In the genomic region with DNA sequence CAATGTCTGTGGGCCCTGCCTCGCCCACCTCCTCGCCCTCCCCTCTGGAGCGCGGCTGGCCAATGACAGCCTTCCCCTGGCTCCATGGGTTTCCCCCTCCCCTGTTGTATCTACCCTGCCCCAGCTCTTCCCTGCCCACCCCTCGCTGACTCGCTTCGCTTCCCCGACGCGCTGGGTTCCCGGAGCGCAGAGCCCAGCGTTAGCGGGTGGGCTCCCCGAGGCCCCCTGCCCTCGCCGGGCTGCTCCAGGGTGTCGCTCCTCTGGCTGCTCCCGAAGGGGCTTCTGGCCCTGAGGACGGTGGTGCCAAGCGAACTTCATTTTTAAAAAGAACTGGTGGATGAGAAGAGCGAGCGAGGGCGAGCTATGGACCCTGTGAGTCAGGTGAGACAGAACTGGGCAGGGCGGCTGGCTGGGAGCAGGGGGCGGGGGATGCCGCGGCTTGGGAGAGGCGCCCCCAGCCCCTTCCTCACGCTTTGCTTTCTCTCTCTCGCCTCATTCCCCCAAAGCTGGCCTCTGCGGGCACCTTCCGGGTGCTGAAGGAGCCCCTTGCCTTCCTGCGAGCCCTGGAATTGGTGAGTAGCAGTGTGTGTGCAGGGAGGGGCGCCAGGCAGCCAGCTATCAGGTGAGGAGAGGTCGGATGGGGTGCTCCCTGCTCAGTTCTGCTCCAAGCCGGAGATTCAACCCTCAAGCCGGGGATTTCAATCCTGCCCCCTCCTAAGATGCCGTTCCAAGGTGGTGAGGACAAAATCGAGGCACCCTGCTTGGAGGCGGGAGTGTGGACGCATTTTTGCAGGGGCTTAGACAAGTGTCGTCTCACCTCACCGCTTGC, we compare ENCODE assay signal across 1 cellular context.
TF ChIP-seq lines count a peak whose summit lies in the region.

A gene (plus strand): TSS at position 138 of the 829 bp plus-strand sequence.

TF ChIP-seq in H1, 55 proteins besides CTCF, POLR2A, EP300 and RAD21 (continued from another document):
- TF ChIP-seq SIX5 (IDR thresholded peaks at IDR 0.05; ENCODE audit: low read depth, low read length) (no peak), GABPA (IDR thresholded peaks at IDR 0.05; ENCODE audit: borderline replicate concordance, insufficient read depth, low read length) (no peak), YY1 (IDR thresholded peaks at IDR 0.05; ENCODE audit: low read depth, low read length) (no peak), TAF7 (optimal IDR thresholded peaks at IDR 0.05; ENCODE audit: borderline replicate concordance, low read depth, low read length) (no peak), SP1 (IDR thresholded peaks at IDR 0.05; ENCODE audit: low read depth, low read length) (no peak), CBX8 (IDR thresholded peaks at IDR 0.05; ENCODE audit: borderline replicate concordance, low read depth, low read length) (no peak), PHF8 (conservative IDR thresholded peaks at IDR 0.05; ENCODE audit: low read depth, low read length) (no peak), CBX5 (IDR thresholded peaks at IDR 0.05; ENCODE audit: low read depth, low read length) (no peak), SP4 (IDR thresholded peaks at IDR 0.05; ENCODE audit: low read length) (no peak), RBBP5 (IDR thresholded peaks at IDR 0.05; ENCODE audit: borderline replicate concordance, low read depth, low read length) (no peak), FOSL1 (IDR thresholded peaks at IDR 0.05; ENCODE audit: insufficient read depth, low read depth, low read length) (no peak), TAF1 (IDR thresholded peaks at IDR 0.05; ENCODE audit: low read depth, low read length) (no peak; the same call in 1 of the 2 replicates), RFX5 (IDR thresholded peaks at IDR 0.05; ENCODE audit: borderline replicate concordance, low read depth, low read length) (no peak), GTF2F1 (IDR thresholded peaks at IDR 0.05; ENCODE audit: borderline replicate concordance, low read depth, low read length) (no peak), EZH2 (IDR thresholded peaks at IDR 0.05; ENCODE audit: low read depth, low read length, severe bottlenecking) (peak; percentile 81), NRF1 (IDR thresholded peaks at IDR 0.05; ENCODE audit: low read depth, low read length) (no peak), TBP (IDR thresholded peaks at IDR 0.05; ENCODE audit: low read depth, low read length) (peak; percentile 22; the same call in 1 of the 2 replicates), CEBPB (IDR thresholded peaks at IDR 0.05; ENCODE audit: low read depth, low read length) (no peak), TEAD4 (IDR thresholded peaks at IDR 0.05; ENCODE audit: low read depth, low read length) (no peak), MAFK (IDR thresholded peaks at IDR 0.05; ENCODE audit: low read depth, low read length) (no peak), CHD1 (IDR thresholded peaks at IDR 0.05; ENCODE audit: low read depth, low read length) (no peak), CREB1 (IDR thresholded peaks at IDR 0.05) (0 out of 2 replicates have a peak, but pooled peaks have one; percentile 24), ZNF274 (IDR thresholded peaks at IDR 0.05; ENCODE audit: borderline replicate concordance, extremely low read depth, low read length) (no peak), KDM4A (IDR thresholded peaks at IDR 0.05; ENCODE audit: low read depth, low read length, severe bottlenecking) (peak; percentile 95), JUN (IDR thresholded peaks at IDR 0.05; ENCODE audit: low read depth, low read length) (no peak), CHD2 (IDR thresholded peaks at IDR 0.05; ENCODE audit: low read length) (no peak)
- TF ChIP-seq, protein P1, sequence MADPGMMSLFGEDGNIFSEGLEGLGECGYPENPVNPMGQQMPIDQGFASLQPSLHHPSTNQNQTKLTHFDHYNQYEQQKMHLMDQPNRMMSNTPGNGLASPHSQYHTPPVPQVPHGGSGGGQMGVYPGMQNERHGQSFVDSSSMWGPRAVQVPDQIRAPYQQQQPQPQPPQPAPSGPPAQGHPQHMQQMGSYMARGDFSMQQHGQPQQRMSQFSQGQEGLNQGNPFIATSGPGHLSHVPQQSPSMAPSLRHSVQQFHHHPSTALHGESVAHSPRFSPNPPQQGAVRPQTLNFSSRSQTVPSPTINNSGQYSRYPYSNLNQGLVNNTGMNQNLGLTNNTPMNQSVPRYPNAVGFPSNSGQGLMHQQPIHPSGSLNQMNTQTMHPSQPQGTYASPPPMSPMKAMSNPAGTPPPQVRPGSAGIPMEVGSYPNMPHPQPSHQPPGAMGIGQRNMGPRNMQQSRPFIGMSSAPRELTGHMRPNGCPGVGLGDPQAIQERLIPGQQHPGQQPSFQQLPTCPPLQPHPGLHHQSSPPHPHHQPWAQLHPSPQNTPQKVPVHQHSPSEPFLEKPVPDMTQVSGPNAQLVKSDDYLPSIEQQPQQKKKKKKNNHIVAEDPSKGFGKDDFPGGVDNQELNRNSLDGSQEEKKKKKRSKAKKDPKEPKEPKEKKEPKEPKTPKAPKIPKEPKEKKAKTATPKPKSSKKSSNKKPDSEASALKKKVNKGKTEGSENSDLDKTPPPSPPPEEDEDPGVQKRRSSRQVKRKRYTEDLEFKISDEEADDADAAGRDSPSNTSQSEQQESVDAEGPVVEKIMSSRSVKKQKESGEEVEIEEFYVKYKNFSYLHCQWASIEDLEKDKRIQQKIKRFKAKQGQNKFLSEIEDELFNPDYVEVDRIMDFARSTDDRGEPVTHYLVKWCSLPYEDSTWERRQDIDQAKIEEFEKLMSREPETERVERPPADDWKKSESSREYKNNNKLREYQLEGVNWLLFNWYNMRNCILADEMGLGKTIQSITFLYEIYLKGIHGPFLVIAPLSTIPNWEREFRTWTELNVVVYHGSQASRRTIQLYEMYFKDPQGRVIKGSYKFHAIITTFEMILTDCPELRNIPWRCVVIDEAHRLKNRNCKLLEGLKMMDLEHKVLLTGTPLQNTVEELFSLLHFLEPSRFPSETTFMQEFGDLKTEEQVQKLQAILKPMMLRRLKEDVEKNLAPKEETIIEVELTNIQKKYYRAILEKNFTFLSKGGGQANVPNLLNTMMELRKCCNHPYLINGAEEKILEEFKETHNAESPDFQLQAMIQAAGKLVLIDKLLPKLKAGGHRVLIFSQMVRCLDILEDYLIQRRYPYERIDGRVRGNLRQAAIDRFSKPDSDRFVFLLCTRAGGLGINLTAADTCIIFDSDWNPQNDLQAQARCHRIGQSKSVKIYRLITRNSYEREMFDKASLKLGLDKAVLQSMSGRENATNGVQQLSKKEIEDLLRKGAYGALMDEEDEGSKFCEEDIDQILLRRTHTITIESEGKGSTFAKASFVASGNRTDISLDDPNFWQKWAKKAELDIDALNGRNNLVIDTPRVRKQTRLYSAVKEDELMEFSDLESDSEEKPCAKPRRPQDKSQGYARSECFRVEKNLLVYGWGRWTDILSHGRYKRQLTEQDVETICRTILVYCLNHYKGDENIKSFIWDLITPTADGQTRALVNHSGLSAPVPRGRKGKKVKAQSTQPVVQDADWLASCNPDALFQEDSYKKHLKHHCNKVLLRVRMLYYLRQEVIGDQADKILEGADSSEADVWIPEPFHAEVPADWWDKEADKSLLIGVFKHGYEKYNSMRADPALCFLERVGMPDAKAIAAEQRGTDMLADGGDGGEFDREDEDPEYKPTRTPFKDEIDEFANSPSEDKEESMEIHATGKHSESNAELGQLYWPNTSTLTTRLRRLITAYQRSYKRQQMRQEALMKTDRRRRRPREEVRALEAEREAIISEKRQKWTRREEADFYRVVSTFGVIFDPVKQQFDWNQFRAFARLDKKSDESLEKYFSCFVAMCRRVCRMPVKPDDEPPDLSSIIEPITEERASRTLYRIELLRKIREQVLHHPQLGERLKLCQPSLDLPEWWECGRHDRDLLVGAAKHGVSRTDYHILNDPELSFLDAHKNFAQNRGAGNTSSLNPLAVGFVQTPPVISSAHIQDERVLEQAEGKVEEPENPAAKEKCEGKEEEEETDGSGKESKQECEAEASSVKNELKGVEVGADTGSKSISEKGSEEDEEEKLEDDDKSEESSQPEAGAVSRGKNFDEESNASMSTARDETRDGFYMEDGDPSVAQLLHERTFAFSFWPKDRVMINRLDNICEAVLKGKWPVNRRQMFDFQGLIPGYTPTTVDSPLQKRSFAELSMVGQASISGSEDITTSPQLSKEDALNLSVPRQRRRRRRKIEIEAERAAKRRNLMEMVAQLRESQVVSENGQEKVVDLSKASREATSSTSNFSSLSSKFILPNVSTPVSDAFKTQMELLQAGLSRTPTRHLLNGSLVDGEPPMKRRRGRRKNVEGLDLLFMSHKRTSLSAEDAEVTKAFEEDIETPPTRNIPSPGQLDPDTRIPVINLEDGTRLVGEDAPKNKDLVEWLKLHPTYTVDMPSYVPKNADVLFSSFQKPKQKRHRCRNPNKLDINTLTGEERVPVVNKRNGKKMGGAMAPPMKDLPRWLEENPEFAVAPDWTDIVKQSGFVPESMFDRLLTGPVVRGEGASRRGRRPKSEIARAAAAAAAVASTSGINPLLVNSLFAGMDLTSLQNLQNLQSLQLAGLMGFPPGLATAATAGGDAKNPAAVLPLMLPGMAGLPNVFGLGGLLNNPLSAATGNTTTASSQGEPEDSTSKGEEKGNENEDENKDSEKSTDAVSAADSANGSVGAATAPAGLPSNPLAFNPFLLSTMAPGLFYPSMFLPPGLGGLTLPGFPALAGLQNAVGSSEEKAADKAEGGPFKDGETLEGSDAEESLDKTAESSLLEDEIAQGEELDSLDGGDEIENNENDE (IDR thresholded peaks at IDR 0.05; ENCODE audit: insufficient replicate concordance, low read length): no peak
- TF ChIP-seq, protein P2, sequence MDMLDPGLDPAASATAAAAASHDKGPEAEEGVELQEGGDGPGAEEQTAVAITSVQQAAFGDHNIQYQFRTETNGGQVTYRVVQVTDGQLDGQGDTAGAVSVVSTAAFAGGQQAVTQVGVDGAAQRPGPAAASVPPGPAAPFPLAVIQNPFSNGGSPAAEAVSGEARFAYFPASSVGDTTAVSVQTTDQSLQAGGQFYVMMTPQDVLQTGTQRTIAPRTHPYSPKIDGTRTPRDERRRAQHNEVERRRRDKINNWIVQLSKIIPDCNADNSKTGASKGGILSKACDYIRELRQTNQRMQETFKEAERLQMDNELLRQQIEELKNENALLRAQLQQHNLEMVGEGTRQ (IDR thresholded peaks at IDR 0.05; ENCODE audit: low read length): no peak
- TF ChIP-seq, protein P3, sequence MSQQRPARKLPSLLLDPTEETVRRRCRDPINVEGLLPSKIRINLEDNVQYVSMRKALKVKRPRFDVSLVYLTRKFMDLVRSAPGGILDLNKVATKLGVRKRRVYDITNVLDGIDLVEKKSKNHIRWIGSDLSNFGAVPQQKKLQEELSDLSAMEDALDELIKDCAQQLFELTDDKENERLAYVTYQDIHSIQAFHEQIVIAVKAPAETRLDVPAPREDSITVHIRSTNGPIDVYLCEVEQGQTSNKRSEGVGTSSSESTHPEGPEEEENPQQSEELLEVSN (IDR thresholded peaks at IDR 0.05): peak; percentile 39; the same call in 1 of the 2 replicates
- TF ChIP-seq, protein P4, sequence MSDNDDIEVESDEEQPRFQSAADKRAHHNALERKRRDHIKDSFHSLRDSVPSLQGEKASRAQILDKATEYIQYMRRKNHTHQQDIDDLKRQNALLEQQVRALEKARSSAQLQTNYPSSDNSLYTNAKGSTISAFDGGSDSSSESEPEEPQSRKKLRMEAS (IDR thresholded peaks at IDR 0.05): peak; percentile 54; the same call in 1 of the 2 replicates
